33 cellular contexts compared by ENCODE assay signal in genomic region chr3:183907176-183907575, GRCh38.
"Had no signal": no experiment of that assay in that cellular context is flagged by ENCODE, and none has a peak within 500 bp of the region (broad histone marks: within the 10 kb centered on the region; RNA-seq: fewer than 3 reads in every experiment).

No MANE protein-coding gene starts in this region.

- H3K4me3 Mint-ChIP-seq: activated CD4-positive, alpha-beta T cell treated with anti-CD3 and anti-CD28 coated beads for 36 hours; activated CD8-positive, alpha-beta T cell treated with anti-CD3 and anti-CD28 coated beads for 36 hours; activated naive CD4-positive, alpha-beta T cell treated with anti-CD3 and anti-CD28 coated beads for 36 hours; activated naive CD8-positive, alpha-beta T cell treated with anti-CD3 and anti-CD28 coated beads, Interleukin-2, amount 10 ng/mL, durations not matched to agents 7 days and 5 days; activated T-cell treated with anti-CD3 and anti-CD28 coated beads, Interleukin-2, amount 50 U/mL, for 4 hours; activated T-helper 17 cell treated with anti-CD3 and anti-CD28 coated beads, Interleukin-2, amount 50 U/mL, for 72 hours; brain; T-helper 17 cell; T-helper 2 cell treated with Interferon-gamma antibody and Interleukin-4, amounts not matched to agents 5 μg/mL and 100 μg/mL, for 36 hours had no signal

- H3K4me1 Mint-ChIP-seq: activated CD4-positive, alpha-beta T cell treated with anti-CD3 and anti-CD28 coated beads for 36 hours; activated naive CD8-positive, alpha-beta T cell treated with anti-CD3 and anti-CD28 coated beads, Interleukin-2, amount 10 ng/mL, durations not matched to agents 7 days and 5 days; activated T-helper 17 cell treated with anti-CD3 and anti-CD28 coated beads, Interleukin-2, amount 50 U/mL, for 72 hours; brain had no signal

- H3K27ac ChIP-seq: ascending aorta, breast epithelium, cardiac muscle cell, colonic mucosa, esophagus muscularis mucosa, foreskin keratinocyte, gastrocnemius medialis, heart left ventricle had no signal

- H3K4me3 ChIP-seq: ascending aorta, breast epithelium, cardiac muscle cell, colonic mucosa, esophagus muscularis mucosa, gastrocnemius medialis, heart left ventricle had no signal

- H3K27me3 Mint-ChIP-seq: activated CD4-positive, alpha-beta T cell treated with anti-CD3 and anti-CD28 coated beads for 36 hours; activated CD8-positive, alpha-beta T cell treated with anti-CD3 and anti-CD28 coated beads for 36 hours; activated naive CD8-positive, alpha-beta T cell treated with anti-CD3 and anti-CD28 coated beads, Interleukin-2, amount 10 ng/mL, durations not matched to agents 7 days and 5 days; activated T-helper 17 cell treated with anti-CD3 and anti-CD28 coated beads, Interleukin-2, amount 50 U/mL, for 72 hours had no signal

- H3K36me3 ChIP-seq: ascending aorta, breast epithelium, cardiac muscle cell, colonic mucosa, esophagus muscularis mucosa, gastrocnemius medialis, heart left ventricle, WERI-Rb-1 had no signal

- H3K36me3 Mint-ChIP-seq: activated naive CD4-positive, alpha-beta T cell treated with anti-CD3 and anti-CD28 coated beads, Interleukin-2, amount 50 U/mL, for 72 hours; activated naive CD8-positive, alpha-beta T cell treated with anti-CD3 and anti-CD28 coated beads, Interleukin-2, amount 10 ng/mL, durations not matched to agents 7 days and 5 days; brain had no signal

- H3K9me3 Mint-ChIP-seq: activated CD8-positive, alpha-beta T cell treated with anti-CD3 and anti-CD28 coated beads for 36 hours; activated naive CD4-positive, alpha-beta T cell treated with anti-CD3 and anti-CD28 coated beads for 36 hours; activated naive CD4-positive, alpha-beta T cell treated with anti-CD3 and anti-CD28 coated beads, Interleukin-2, amount 50 U/mL, for 72 hours; activated naive CD8-positive, alpha-beta T cell treated with anti-CD3 and anti-CD28 coated beads, Interleukin-2, amount 10 ng/mL, durations not matched to agents 7 days and 5 days; activated T-cell treated with anti-CD3 and anti-CD28 coated beads, Interleukin-2, amount 50 U/mL, for 4 hours; activated T-helper 17 cell treated with anti-CD3 and anti-CD28 coated beads, Interleukin-2, amount 50 U/mL, for 72 hours; brain; T-helper 2 cell treated with Interferon-gamma antibody and Interleukin-4, amounts not matched to agents 5 μg/mL and 100 μg/mL, for 36 hours had no signal

- H3K27me3 ChIP-seq: ascending aorta, breast epithelium, cardiac muscle cell, colonic mucosa, foreskin keratinocyte, gastrocnemius medialis, heart left ventricle had no signal

- ATAC-seq: activated CD4-positive, alpha-beta T cell treated with anti-CD3 and anti-CD28 coated beads for 36 hours; activated CD8-positive, alpha-beta T cell treated with anti-CD3 and anti-CD28 coated beads for 36 hours; activated naive CD4-positive, alpha-beta T cell treated with anti-CD3 and anti-CD28 coated beads, Interleukin-2, amount 50 U/mL, for 72 hours; activated T-cell treated with anti-CD3 and anti-CD28 coated beads, Interleukin-2, amount 50 U/mL, for 4 hours; activated T-helper 17 cell treated with anti-CD3 and anti-CD28 coated beads, Interleukin-2, amount 50 U/mL, for 72 hours; foreskin keratinocyte; gastrocnemius medialis; heart left ventricle; T-helper 17 cell had no signal

- H3K9me3 ChIP-seq: ascending aorta, breast epithelium, colonic mucosa, esophagus muscularis mucosa, gastrocnemius medialis, heart left ventricle had no signal

- H3K27ac Mint-ChIP-seq: activated CD4-positive, alpha-beta T cell treated with anti-CD3 and anti-CD28 coated beads for 36 hours; activated CD8-positive, alpha-beta T cell treated with anti-CD3 and anti-CD28 coated beads for 36 hours; activated naive CD4-positive, alpha-beta T cell treated with anti-CD3 and anti-CD28 coated beads for 36 hours; activated naive CD8-positive, alpha-beta T cell treated with anti-CD3 and anti-CD28 coated beads, Interleukin-2, amount 10 ng/mL, durations not matched to agents 7 days and 5 days; activated T-helper 17 cell treated with anti-CD3 and anti-CD28 coated beads, Interleukin-2, amount 50 U/mL, for 72 hours; brain; T-helper 17 cell; T-helper 2 cell treated with Interferon-gamma antibody and Interleukin-4, amounts not matched to agents 5 μg/mL and 100 μg/mL, for 36 hours had no signal

- H3K4me1 ChIP-seq: ascending aorta, breast epithelium, colonic mucosa, esophagus muscularis mucosa, foreskin keratinocyte, gastrocnemius medialis, heart left ventricle had no signal

- DNase-seq: activated CD4-positive, alpha-beta T cell treated with anti-CD3 and anti-CD28 coated beads for 36 hours; activated CD4-positive, alpha-beta T cell treated with anti-CD3 and anti-CD28 coated beads, Interleukin-2, amount 50 U/mL, for 1 hour; activated CD4-positive, alpha-beta T cell treated with anti-CD3 and anti-CD28 coated beads, Interleukin-2, amount 50 U/mL, for 48 hours; activated CD4-positive, CD25-positive, alpha-beta regulatory T cell; activated CD4-positive, CD25-positive, alpha-beta regulatory T cell treated with anti-CD3 and anti-CD28 coated beads, Interleukin-2, amount 50 U/mL, for 72 hours; activated CD8-positive, alpha-beta memory T cell treated with anti-CD3 and anti-CD28 coated beads for 24 hours; activated CD8-positive, alpha-beta T cell treated with anti-CD3 and anti-CD28 coated beads for 36 hours; activated effector memory CD4-positive, alpha-beta T cell treated with Interleukin-2 at 50 U/mL for 16 hours; activated gamma-delta T cell treated with Interleukin-2 at 50 U/mL for 16 hours; activated naive CD4-positive, alpha-beta T cell treated with anti-CD3 and anti-CD28 coated beads for 36 hours; activated naive CD8-positive, alpha-beta T cell treated with anti-CD3 and anti-CD28 coated beads, Interleukin-2, amount 10 ng/mL, durations not matched to agents 7 days and 5 days; activated T-cell treated with anti-CD3 and anti-CD28 coated beads, Interleukin-2, amount 50 U/mL, for 4 hours; central memory CD4-positive, alpha-beta T cell; cerebellar nuclear complex; colonic mucosa; effector CD8-positive, alpha-beta T cell; erythroblast; foreskin keratinocyte; gastrocnemius medialis; glutamatergic neuron; heart left ventricle; T-helper 1 cell; T-helper 17 cell; T1000 had no signal
